26 cellular contexts compared by ENCODE assay signal in the genomic region with DNA sequence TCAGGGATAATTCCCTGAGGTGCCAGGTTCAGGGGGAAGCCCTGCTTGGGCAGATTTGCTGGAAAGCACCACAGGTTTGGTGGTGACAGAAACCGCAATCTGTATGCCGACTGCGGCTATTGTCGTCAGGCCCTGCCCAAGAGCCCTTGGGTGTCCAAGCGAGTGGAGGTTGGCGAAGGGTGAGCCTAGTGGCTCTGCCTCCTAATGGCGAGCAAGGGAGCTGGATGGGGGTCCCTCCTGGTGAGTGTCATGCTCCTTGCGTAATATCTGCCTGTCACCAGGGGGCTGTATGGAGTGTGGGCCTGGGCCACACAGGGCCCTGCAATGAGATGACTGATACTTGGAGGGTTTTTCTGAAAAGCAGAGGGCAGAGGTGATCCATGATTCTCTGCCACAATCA.
DNase-seq lines count a peak whose midpoint lies in the region; ATAC-seq, FAIRE-seq and TF ChIP-seq lines count a peak whose summit lies in the region.
"Had no signal": no experiment of that assay in that cellular context is flagged by ENCODE, and none has a peak within 500 bp of the region (broad histone marks: within the 10 kb centered on the region; RNA-seq: fewer than 3 reads in every experiment).

No MANE protein-coding gene starts in this region.

- H3K23me2 ChIP-seq in H1 (ENCODE audit: low read depth, low read length): no peaks in the 10 kb centered on the region

- no peaks in the 10 kb centered on the region for H4K20me1 ChIP-seq in IMR-90 (ENCODE audit: insufficient read depth, low read length)
- peaks cover 5 to 11% of the 10 kb centered on the region in 2 experiments for H4K20me1 ChIP-seq in H1 (replicated peaks in 1 of 2; ENCODE audit: control insufficient read depth in 1 of 2, insufficient read depth in 2 of 2, low read length in 2 of 2)
- H4K20me1 ChIP-seq: BLaER1 treated with 17β-estradiol and CSF1 and Interleukin-3, amounts not matched to agents 10 nM and 100 nM had no signal

- no peak overlapping the region for H2BK15ac ChIP-seq in IMR-90 (ENCODE audit: low read depth, low read length)
- no peak overlapping the region for H2BK15ac ChIP-seq in H1 (ENCODE audit: low read length)
- H2BK15ac ChIP-seq in mesendoderm (replicated peaks; ENCODE audit: low read depth): no peak overlapping the region

- H2BK5ac ChIP-seq in IMR-90 (ENCODE audit: low read depth, low read length, poor library complexity, severe bottlenecking) (no peak overlapping the region), H1 (ENCODE audit: low read depth, low read length) (no peak overlapping the region), mesendoderm (ENCODE audit: low read length) (no peak overlapping the region)

- CTCF ChIA-PET in IMR-90 (lab: Yijun Ruan, JAX) (no interaction called here), H1 (lab: Charles Lee; ENCODE audit: partially characterized antibody) (interaction anchor here (1.1 to 1.2 kb wide), 2 partner anchors 9 to 26 kb away, joined by 3 read pairs; no protein-coding TSS in a partner anchor)

- intact Hi-C loops in IMR-90 (cut with micrococcal nuclease) (no loop called here), spleen (cut with DNase I; ENCODE audit: low total_unique reads) (no loop called here)

- H3K9me1 ChIP-seq in IMR-90 (ENCODE audit: insufficient read depth, low read length): no peaks in the 10 kb centered on the region

- H3K79me2 ChIP-seq in H1 (ENCODE audit: control insufficient read depth in 1 of 2, insufficient read depth in 2 of 2, low read length in 2 of 2): no peaks in the 10 kb centered on the region
- H3K79me2 ChIP-seq in mesendoderm (ENCODE audit: control insufficient read depth, insufficient read depth, low read length): no peaks in the 10 kb centered on the region

- H4K5ac ChIP-seq in IMR-90 (ENCODE audit: low read depth, low read length) (no peak overlapping the region), H1 (ENCODE audit: insufficient read length, low read depth, low read length) (no peak overlapping the region), mesendoderm (ENCODE audit: low read length) (no peak overlapping the region)

- H3K4me2 ChIP-seq in IMR-90 (ENCODE audit: low read depth, low read length) (no peak overlapping the region), H1 (ENCODE audit: insufficient read depth in 1 of 2, low read depth in 2 of 2, low read length in 2 of 2) (no peak overlapping the region), mesendoderm (ENCODE audit: low read length) (no peak overlapping the region)
- H3K4me2 ChIP-seq: A549; BLaER1 treated with 17β-estradiol and CSF1 and Interleukin-3, amounts not matched to agents 10 nM and 100 nM; GM23338 had no signal

- no peak overlapping the region for H2BK20ac ChIP-seq in IMR-90 (ENCODE audit: low read depth, low read length)
- no peak overlapping the region for H2BK20ac ChIP-seq in H1 (ENCODE audit: low read length)

- no peak overlapping the region for H3K18ac ChIP-seq in IMR-90 (ENCODE audit: low read depth, low read length)
- H3K18ac ChIP-seq in H1 (ENCODE audit: extremely low read depth, low read length): no peak overlapping the region
- H3K18ac ChIP-seq in mesendoderm (ENCODE audit: low read length): no peak overlapping the region

- no peaks in the 10 kb centered on the region for H3K79me1 ChIP-seq in IMR-90 (ENCODE audit: low read depth in 1 of 2, low read length in 2 of 2)
- H3K79me1 ChIP-seq in H1 (ENCODE audit: low read depth, low read length): no peaks in the 10 kb centered on the region
- no peaks in the 10 kb centered on the region for H3K79me1 ChIP-seq in mesendoderm (ENCODE audit: low read length)

- WGBS in IMR-90 (ENCODE audit: extremely low coverage in 2 of 2, insufficient read length in 1 of 2), 2 experiments: 46% methylated on average over 2 of the region's 8 CpGs; no CpG with 5 or more reads in 1 of the 2 experiments
- 88% methylated on average over 4 of the region's 8 CpGs; no CpG with 5 or more reads in 1 of the 2 experiments for WGBS in H1 (ENCODE audit: extremely low coverage in 1 of 2, insufficient coverage in 1 of 2, insufficient read length in 1 of 2, insufficient replicate concordance in 2 of 2, low coverage in 1 of 2, low lambda C conversion rate in 2 of 2, missing lambda C conversion rate in 1 of 2), 2 experiments
- WGBS in mesendoderm (ENCODE audit: extremely low coverage, insufficient coverage, low lambda C conversion rate): no CpG with 5 or more reads among the region's 8 CpGs
- WGBS in spleen, 5 donors: 95 to 100% (median 96%) methylated on average over 8 of the region's 8 CpGs

- BruUV-seq in IMR-90 (replicated peaks; lab: Mats Ljungman, UMichigan): no TSS peak

- dilution Hi-C loops in IMR-90 (cut with HindIII; ENCODE audit: low sequenced_read_pairs, unreplicated experiment): no loop called here

- no peak overlapping the region for H3K4me3 ChIP-seq in IMR-90 (ENCODE audit: insufficient read depth, low read depth, low read length)
- H3K4me3 ChIP-seq in H1 (ENCODE audit: extremely low read depth in 1 of 4, insufficient read depth in 2 of 4, low read depth in 3 of 4, low read length in 4 of 4): no peak overlapping the region
- no peak overlapping the region for H3K4me3 ChIP-seq in mesendoderm (ENCODE audit: low read length)
- H3K4me3 ChIP-seq in spleen: no peak overlapping the region
- H3K4me3 ChIP-seq: A549; BLaER1 treated with 17β-estradiol and CSF1 and Interleukin-3, amounts not matched to agents 10 nM and 100 nM; GM12878; GM23338 had no signal

- H3K36me3 ChIP-seq in IMR-90 (ENCODE audit: control insufficient read depth, insufficient read depth, low read length) (no peaks in the 10 kb centered on the region), H1 (ENCODE audit: control insufficient read depth in 2 of 4, insufficient read depth in 4 of 4, low read length in 3 of 4) (no peaks in the 10 kb centered on the region), mesendoderm (ENCODE audit: control insufficient read depth, insufficient read depth, low read length) (no peaks in the 10 kb centered on the region), spleen (no peaks in the 10 kb centered on the region)
- H3K36me3 ChIP-seq: BE2C; BLaER1 treated with 17β-estradiol and CSF1 and Interleukin-3, amounts not matched to agents 10 nM and 100 nM had no signal

- H3K14ac ChIP-seq in IMR-90 (replicated peaks; ENCODE audit: low read depth, low read length) (no peak overlapping the region), H1 (ENCODE audit: insufficient read length) (no peak overlapping the region)

- no peaks in the 10 kb centered on the region for H3K4me1 ChIP-seq in IMR-90 (ENCODE audit: control insufficient read depth, insufficient read depth, low read length)
- H3K4me1 ChIP-seq in H1 (replicated peaks in 1 of 4; ENCODE audit: control insufficient read depth in 3 of 4, insufficient read depth in 4 of 4, low read length in 3 of 4): peaks cover 0 to 11% (median 8%) of the 10 kb centered on the region in 4 experiments; a peak in 5 of 7 replicates
- no peaks in the 10 kb centered on the region for H3K4me1 ChIP-seq in mesendoderm (ENCODE audit: control insufficient read depth, low read depth, low read length)
- peaks cover 0 to 8% (median 0%) of the 10 kb centered on the region in 6 donors for H3K4me1 ChIP-seq in spleen
- H3K4me1 ChIP-seq: A549; BLaER1 treated with 17β-estradiol and CSF1 and Interleukin-3, amounts not matched to agents 10 nM and 100 nM had no signal

- H3K27ac ChIP-seq in IMR-90 (ENCODE audit: insufficient read depth, low read length) (no peak overlapping the region), H1 (ENCODE audit: low read depth, low read length) (no peak overlapping the region), mesendoderm (ENCODE audit: low read depth, low read length) (no peak overlapping the region), spleen (no peak overlapping the region)
- H3K27ac ChIP-seq: A549; BLaER1 treated with 17β-estradiol and CSF1 and Interleukin-3, amounts not matched to agents 10 nM and 100 nM had no signal

- H3K56ac ChIP-seq in IMR-90 (ENCODE audit: extremely low read depth, insufficient read depth, low read length) (no peak overlapping the region), H1 (replicated peaks; ENCODE audit: insufficient read length, low read depth, low read length) (no peak overlapping the region), mesendoderm (ENCODE audit: low read length) (no peak overlapping the region)

- TF ChIP-seq CTCF in IMR-90 (conservative IDR thresholded peaks at IDR 0.05; ENCODE audit: low read depth, low read length) (no peak), H1 (IDR thresholded peaks at IDR 0.05; ENCODE audit: control extremely low read depth in 1 of 3, insufficient read depth in 1 of 3, low read depth in 1 of 3, low read length in 3 of 3) (peak in 1 of 3 experiments; percentile 20; a peak in 1 of 4 replicates), spleen (IDR thresholded peaks at IDR 0.05 in 8 of 11, conservative IDR thresholded peaks at IDR 0.05 in 3 of 11) (no peak), GM20000 (IDR thresholded peaks at IDR 0.05; ENCODE audit: extremely low read depth, missing control alignments) (no peak)

- no peak for TF ChIP-seq RAD21 in IMR-90 (IDR thresholded peaks at IDR 0.05; ENCODE audit: low read length)
- no peak; a peak in 1 of 4 replicates for TF ChIP-seq RAD21 in H1 (IDR thresholded peaks at IDR 0.05 in 1 of 2, conservative IDR thresholded peaks at IDR 0.05 in 1 of 2; ENCODE audit: low read depth in 2 of 2, low read length in 2 of 2)

- in situ Hi-C loops in IMR-90 (cut with MboI; ENCODE audit: low sequenced_read_pairs): no loop called here

- H3K4ac ChIP-seq in IMR-90 (ENCODE audit: low read depth, low read length) (no peak overlapping the region), H1 (replicated peaks; ENCODE audit: insufficient read length, low read depth, low read length) (no peak overlapping the region), mesendoderm (ENCODE audit: low read depth, low read length) (no peak overlapping the region)

- H2AK9ac ChIP-seq in IMR-90 (replicated peaks; ENCODE audit: low read depth, low read length, poor library complexity): no peak overlapping the region

- no peak overlapping the region for H4K91ac ChIP-seq in IMR-90 (ENCODE audit: insufficient read depth, low read depth, low read length)
- H4K91ac ChIP-seq in H1 (replicated peaks; ENCODE audit: insufficient read length, low read length): no peak overlapping the region

- FAIRE-seq in H1 (lab: Jason Lieb, UNC): no peak
- FAIRE-seq: A549, D721Med, GM12878, GM19239, H54 had no signal

- H2BK12ac ChIP-seq in H1 (ENCODE audit: low read depth, low read length): no peak overlapping the region

- H2AFZ ChIP-seq in IMR-90 (replicated peaks; ENCODE audit: low read length, poor library complexity) (peak overlapping the region; percentile 49), H1 (ENCODE audit: low read length) (no peak overlapping the region)
- H2AFZ ChIP-seq: GM23338 had no signal

- H4K8ac ChIP-seq in IMR-90 (ENCODE audit: low read depth in 2 of 2, low read length in 2 of 2) (no peak overlapping the region), H1 (ENCODE audit: extremely low read depth, insufficient read depth, low read length) (no peak overlapping the region), mesendoderm (ENCODE audit: low read depth, low read length) (no peak overlapping the region)

- H3K27me3 ChIP-seq in IMR-90 (ENCODE audit: control insufficient read depth, insufficient read depth, low read length) (no peaks in the 10 kb centered on the region), H1 (replicated peaks in 1 of 4; ENCODE audit: control insufficient read depth in 3 of 4, extremely low read depth in 1 of 4, insufficient read depth in 3 of 4, low read length in 3 of 4) (peaks cover 14 to 31% (median 22%) of the 10 kb centered on the region in 4 experiments; a peak in 5 of 7 replicates), mesendoderm (ENCODE audit: insufficient read depth, low read length, poor library complexity) (no peaks in the 10 kb centered on the region), spleen (replicated peaks in 1 of 7) (no peaks in the 10 kb centered on the region)
- H3K27me3 ChIP-seq: BE2C; BLaER1 treated with 17β-estradiol and CSF1 and Interleukin-3, amounts not matched to agents 10 nM and 100 nM had no signal

- H2AK5ac ChIP-seq in IMR-90 (ENCODE audit: low read depth, low read length): no peak overlapping the region
- no peak overlapping the region for H2AK5ac ChIP-seq in H1 (ENCODE audit: low read depth, low read length)
- no peak overlapping the region for H2AK5ac ChIP-seq in mesendoderm (ENCODE audit: low read length)

- TF ChIP-seq EP300 in H1 (IDR thresholded peaks at IDR 0.05; ENCODE audit: borderline replicate concordance in 1 of 2, low read depth in 2 of 2, low read length in 2 of 2): no peak

- H3K9me3 ChIP-seq in IMR-90 (ENCODE audit: control insufficient read depth, insufficient read depth, low read length) (no peaks in the 10 kb centered on the region), H1 (ENCODE audit: insufficient read depth in 2 of 2, low read depth in 1 of 2, low read length in 1 of 2) (peaks cover 0 to under 1% of the 10 kb centered on the region in 2 experiments; a peak in 1 of 4 replicates), spleen (peaks cover 0 to 10% (median 2%) of the 10 kb centered on the region in 8 donors)
- H3K9me3 ChIP-seq: A549, BE2C had no signal

- TF ChIP-seq POLR2A in IMR-90 (IDR thresholded peaks at IDR 0.05; ENCODE audit: low read depth, low read length) (no peak), H1 (IDR thresholded peaks at IDR 0.05; ENCODE audit: control extremely low read depth in 1 of 2, low read depth in 2 of 2, low read length in 2 of 2) (no peak), spleen (IDR thresholded peaks at IDR 0.05) (no peak)

- no peak overlapping the region for H2BK120ac ChIP-seq in IMR-90 (ENCODE audit: low read depth, low read length)
- H2BK120ac ChIP-seq in H1 (replicated peaks; ENCODE audit: low read depth, low read length): no peak overlapping the region
- no peak overlapping the region for H2BK120ac ChIP-seq in mesendoderm (ENCODE audit: low read depth, low read length)

- no peak for DNase-seq in IMR-90
- no peak for DNase-seq in H1 (ENCODE audit: low read depth in 1 of 2, low spot score in 2 of 2)
- peak; percentile 13 for DNase-seq in mesendoderm
- peak; percentile 60 for DNase-seq in spleen
- no peak for DNase-seq in anterior cingulate cortex (lab: John Stamatoyannopoulos, UW)
- DNase-seq in RPMI8226: no peak
- no peak for DNase-seq in GM20000 (ENCODE audit: low spot score)
- DNase-seq in stimulated activated naive CD4-positive, alpha-beta T cell treated with Interleukin-2 at 50 U/mL for 16 hours (lab: John Stamatoyannopoulos, UW): no peak
- DNase-seq: 8988T; ACHN; AML-193; BE2C; CD4-positive, alpha-beta T cell; CD8-positive, alpha-beta memory T cell; DMS 273 treated with DMSO at 0.1 percent for 48 hours; DMS79; EL; GDM1; HCEC 1CT had no signal

- no peak overlapping the region for H3K23ac ChIP-seq in IMR-90 (ENCODE audit: low read depth, low read length)
- H3K23ac ChIP-seq in H1 (ENCODE audit: insufficient read length): no peak overlapping the region
- H3K23ac ChIP-seq in mesendoderm (ENCODE audit: low read length): no peak overlapping the region

- ATAC-seq in IMR-90 (ENCODE audit: low read depth): no peak
- ATAC-seq: A549, GM12878, GM23338 had no signal

- POLR2A ChIA-PET in IMR-90 (lab: Charles Lee; ENCODE audit: unreplicated experiment) (no interaction called here), H1 (lab: Charles Lee; ENCODE audit: partially characterized antibody) (no interaction called here)

- no peak overlapping the region for H3K9ac ChIP-seq in IMR-90 (ENCODE audit: low read depth, low read length)
- H3K9ac ChIP-seq in H1 (replicated peaks in 1 of 4; ENCODE audit: extremely low read depth in 1 of 4, low read depth in 3 of 4, low read length in 3 of 4): no peak overlapping the region
- H3K9ac ChIP-seq in mesendoderm (ENCODE audit: low read length): no peak overlapping the region
- H3K9ac ChIP-seq: BLaER1 treated with 17β-estradiol and CSF1 and Interleukin-3, amounts not matched to agents 10 nM and 100 nM had no signal

Comparison
In these comparisons a context has a peak if more than half of its experiments do, and no peak if none do; other contexts are left out.
1. DNase-seq: peak in mesendoderm (single experiment) and spleen (single experiment); none in IMR-90 (single experiment), H1 (0 of 2), anterior cingulate cortex (0 of 58), RPMI8226 (single experiment), GM20000 (single experiment) and stimulated activated naive CD4-positive, alpha-beta T cell treated with Interleukin-2 at 50 U/mL for 16 hours (single experiment).